ENCODE assay signal across 27 cellular contexts in the genomic region with DNA sequence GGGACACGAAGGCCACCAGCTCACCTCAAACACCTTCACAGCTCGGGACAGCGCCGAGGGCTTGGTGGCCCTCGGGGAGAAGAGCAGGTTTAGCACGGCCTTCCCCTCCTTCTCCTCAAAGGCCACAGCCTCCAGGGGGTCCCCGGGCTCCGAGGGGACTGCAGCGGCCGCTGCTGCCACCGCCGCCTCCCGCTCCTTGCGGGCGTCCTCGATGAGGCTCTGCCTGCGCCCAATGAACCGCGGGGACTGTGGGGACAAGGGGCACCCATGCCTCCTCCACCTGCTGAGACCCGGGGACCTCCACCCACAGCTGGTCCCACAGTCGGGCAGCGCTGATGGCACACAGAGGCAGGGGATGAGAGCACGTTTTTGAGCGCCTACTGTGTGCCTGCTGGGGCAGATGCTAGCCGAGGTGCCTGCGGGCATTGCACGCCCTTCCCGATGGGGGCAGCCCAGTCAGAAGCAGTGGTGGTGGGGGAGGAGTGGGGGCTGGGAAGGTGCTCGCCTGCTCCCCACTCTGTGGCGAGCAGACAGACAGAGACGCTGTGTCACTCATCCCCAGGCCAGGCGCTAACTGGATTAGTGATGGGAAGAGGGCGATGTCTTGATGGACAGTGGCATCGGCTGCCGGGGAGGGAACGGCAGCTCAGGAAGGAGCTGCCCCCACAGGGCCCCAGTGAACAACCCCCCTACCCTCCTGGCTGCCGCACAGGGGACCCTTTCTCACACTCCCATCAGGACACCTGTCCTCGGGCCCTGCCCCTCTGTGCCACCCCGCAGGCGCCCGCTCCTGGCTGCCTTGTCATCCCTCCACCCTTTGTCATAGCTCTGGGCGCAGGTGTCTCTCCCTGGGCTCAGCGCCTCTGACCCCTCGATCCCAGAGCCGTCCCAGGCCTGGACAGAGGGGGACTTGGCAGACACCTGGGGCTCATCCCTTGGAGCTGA. TPM values are rescaled to one million over a fixed set of nuclear protein-coding genes. Genes with fewer than 3 reads are reported as not detected.
"Had no signal": no experiment of that assay in that cellular context is flagged by ENCODE, and none has a peak within 500 bp of the region (broad histone marks: within the 10 kb centered on the region; RNA-seq: fewer than 3 reads in every experiment).

No MANE protein-coding gene starts in this region.

- DNase-seq: activated CD4-positive, alpha-beta T cell treated with anti-CD3 and anti-CD28 coated beads for 1 hour; activated CD4-positive, alpha-beta T cell treated with anti-CD3 and anti-CD28 coated beads, Interleukin-2, amount 10 ng/mL, durations not matched to agents 24 days and 14 days; activated CD4-positive, alpha-beta T cell treated with anti-CD3 and anti-CD28 coated beads, Interleukin-2, amount 50 U/mL, for 48 hours; activated CD8-positive, alpha-beta memory T cell treated with anti-CD3 and anti-CD28 coated beads, Interleukin-2, amount 10 ng/mL, durations not matched to agents 7 days and 5 days; activated effector memory CD4-positive, alpha-beta T cell treated with Interleukin-2 at 50 U/mL for 16 hours; activated naive CD4-positive, alpha-beta T cell; activated T-cell treated with anti-CD3 and anti-CD28 coated beads, Interleukin-2, amount 50 U/mL, for 24 hours; cortex of kidney; NCI-H1092; NCI-H1417; NCI-H1694; NCI-H2029; NCI-H2107; NCI-H2171 treated with DMSO at 0.1 percent for 48 hours; NCI-H226; NCI-H526; NCI-H774; NK-92 treated with Interleukin-12 subunit alpha and Interleukin-12 subunit beta, amount 100 ng/mL, for 24 hours; SIG-M5; SW 1271 had no signal

- H3K27ac ChIP-seq: SK-N-MC had no signal

- FAIRE-seq: astrocyte, RCC 7860 had no signal

- ATAC-seq: activated CD8-positive, alpha-beta memory T cell treated with anti-CD3 and anti-CD28 coated beads, Interleukin-2, amount 10 ng/mL, durations not matched to agents 7 days and 5 days; WTC11 had no signal

- H3K4me3 ChIP-seq: SK-N-MC had no signal

RNA-seq across cellular contexts. Expression of gene TH, which starts 1.7 kb away (rescaled TPM):
- total RNA-seq: activated CD4-positive, alpha-beta T cell treated with anti-CD3 and anti-CD28 coated beads, Interleukin-2, amount 10 ng/mL, durations not matched to agents 24 days and 14 days; activated CD8-positive, alpha-beta memory T cell treated with anti-CD3 and anti-CD28 coated beads, Interleukin-2, amount 10 ng/mL, durations not matched to agents 7 days and 5 days; activated T-helper 1 cell treated with anti-CD3 and anti-CD28 coated beads, Interleukin-12 subunit alpha, Interleukin-12 subunit beta, Interleukin-2, Interleukin-4 antibody, amounts not matched to agents 30 ng/mL and 10 ng/mL and 1 ng/mL, durations not matched to agents 14 hours and 24 hours and 36 hours; astrocyte; NCI-H460; WTC11 had no signal

RNA-seq across cellular contexts. Expression of gene INS, which starts 8.9 kb away (rescaled TPM):
- total RNA-seq: activated CD4-positive, alpha-beta T cell treated with anti-CD3 and anti-CD28 coated beads, Interleukin-2, amount 10 ng/mL, durations not matched to agents 24 days and 14 days; activated CD8-positive, alpha-beta memory T cell treated with anti-CD3 and anti-CD28 coated beads, Interleukin-2, amount 10 ng/mL, durations not matched to agents 7 days and 5 days; activated T-helper 1 cell treated with anti-CD3 and anti-CD28 coated beads, Interleukin-12 subunit alpha, Interleukin-12 subunit beta, Interleukin-2, Interleukin-4 antibody, amounts not matched to agents 30 ng/mL and 10 ng/mL and 1 ng/mL, durations not matched to agents 14 hours and 24 hours and 36 hours; astrocyte; MCF 10A; NCI-H460; WTC11 had no signal
